21 cellular contexts compared by ENCODE assay signal in genomic region chr6:25697537-25698340, GRCh38. TPM values are rescaled to one million over a fixed set of nuclear protein-coding genes. Genes with fewer than 3 reads are reported as not detected.
DNase-seq lines count a peak whose midpoint lies in the region; ATAC-seq and TF ChIP-seq lines count a peak whose summit lies in the region.
"Had no signal": no experiment of that assay in that cellular context is flagged by ENCODE, and none has a peak within 500 bp of the region (broad histone marks: within the 10 kb centered on the region; RNA-seq: fewer than 3 reads in every experiment).

No MANE protein-coding gene starts in this region.

- in situ Hi-C loops in G401 (cut with HindIII; ENCODE audit: low sequenced_read_pairs) = no loop called here

- no peak overlapping the region for H3K4me3 Mint-ChIP-seq in HFFc6
- H3K4me3 Mint-ChIP-seq in stimulated activated effector memory CD8-positive, alpha-beta T cell treated with anti-CD3 and anti-CD28 coated beads, Interleukin-12 subunit alpha, Interleukin-12 subunit beta, amount 100 ng/mL, for 72 hours = no peak overlapping the region
- H3K4me3 Mint-ChIP-seq: CD4-positive, CD25-positive, alpha-beta regulatory T cell had no signal

- H3K9me3 Mint-ChIP-seq in HFFc6 = no peaks in the 10 kb centered on the region; the same call in 1 of the 2 replicates
- no peaks in the 10 kb centered on the region for H3K9me3 Mint-ChIP-seq in stimulated activated effector memory CD8-positive, alpha-beta T cell treated with anti-CD3 and anti-CD28 coated beads, Interleukin-12 subunit alpha, Interleukin-12 subunit beta, amount 100 ng/mL, for 72 hours

- no peaks in the 10 kb centered on the region; the same call in 1 of the 2 replicates for H3K27me3 Mint-ChIP-seq in HFFc6 (ENCODE audit: insufficient read depth)

- DNase-seq in EH (ENCODE audit: low read depth) = peak; percentile 1
- peak; percentile 17 for DNase-seq in HFFc6
- peak; percentile 12 for DNase-seq in amniotic epithelial cell (ENCODE audit: low read depth)
- DNase-seq in fibroblast of pulmonary artery (ENCODE audit: low read depth) = peak; percentile 18
- no peak for DNase-seq in NCI-H69 (lab: John Stamatoyannopoulos, UW)
- no peak for DNase-seq in G401 (ENCODE audit: low spot score)
- DNase-seq in stimulated activated effector memory CD8-positive, alpha-beta T cell treated with anti-CD3 and anti-CD28 coated beads, Interleukin-12 subunit alpha, Interleukin-12 subunit beta, amount 100 ng/mL, for 72 hours (ENCODE audit: low spot score in 2 of 2) = no peak
- DNase-seq in activated gamma-delta T cell (lab: John Stamatoyannopoulos, UW) = no peak
- DNase-seq: ACHN; AML-193; Calu3; CD4-positive, CD25-positive, alpha-beta regulatory T cell; DMS53; KG1; NCI-H1417; NCI-H1930; NK-92 treated with Interleukin-12 subunit alpha and Interleukin-12 subunit beta, amount 100 ng/mL, for 24 hours; SW 1271 had no signal

- H3K36me3 Mint-ChIP-seq in HFFc6 (ENCODE audit: low read depth) = no peaks in the 10 kb centered on the region
- H3K36me3 Mint-ChIP-seq in stimulated activated effector memory CD8-positive, alpha-beta T cell treated with anti-CD3 and anti-CD28 coated beads, Interleukin-12 subunit alpha, Interleukin-12 subunit beta, amount 100 ng/mL, for 72 hours = no peaks in the 10 kb centered on the region
- H3K36me3 Mint-ChIP-seq: CD4-positive, CD25-positive, alpha-beta regulatory T cell had no signal

- TF ChIP-seq CTCF in HFFc6 (IDR thresholded peaks at IDR 0.05) = no peak
- no peak for TF ChIP-seq CTCF in fibroblast of pulmonary artery (IDR thresholded peaks at IDR 0.05; ENCODE audit: low read length, missing control alignments)

- no peak overlapping the region for H3K27ac Mint-ChIP-seq in HFFc6
- no peak overlapping the region for H3K27ac Mint-ChIP-seq in stimulated activated effector memory CD8-positive, alpha-beta T cell treated with anti-CD3 and anti-CD28 coated beads, Interleukin-12 subunit alpha, Interleukin-12 subunit beta, amount 100 ng/mL, for 72 hours

- no peak for ATAC-seq in stimulated activated effector memory CD8-positive, alpha-beta T cell treated with anti-CD3 and anti-CD28 coated beads, Interleukin-12 subunit alpha, Interleukin-12 subunit beta, amount 100 ng/mL, for 72 hours
- ATAC-seq: HCT116 had no signal

- H3K4me1 Mint-ChIP-seq in HFFc6 (ENCODE audit: low read depth) = peaks cover 16% of the 10 kb centered on the region
- no peaks in the 10 kb centered on the region for H3K4me1 Mint-ChIP-seq in stimulated activated effector memory CD8-positive, alpha-beta T cell treated with anti-CD3 and anti-CD28 coated beads, Interleukin-12 subunit alpha, Interleukin-12 subunit beta, amount 100 ng/mL, for 72 hours
- H3K4me1 Mint-ChIP-seq: CD4-positive, CD25-positive, alpha-beta regulatory T cell had no signal

- H3K4me3 ChIP-seq in fibroblast of pulmonary artery (replicated peaks; ENCODE audit: low read depth, low read length) = no peak overlapping the region

RNA-seq across cellular contexts. Expression of gene SCGN, which starts 45.7 kb away (rescaled TPM):
- not detected for total RNA-seq in HFFc6 (2021; fragmentation: NEBNext Ultra II Directional; extraction: Animal tissue kit (Norgen Biotek cat#: 25700))
- not detected in 2 replicates for total RNA-seq in G401 (2014; rRNA removed; shearing (Covaris generic))
- total RNA-seq: CD4-positive, CD25-positive, alpha-beta regulatory T cell; M059J had no signal

RNA-seq across cellular contexts. Expression of gene SLC17A4, which starts 56.8 kb away (rescaled TPM):
- total RNA-seq in HFFc6 (2021; fragmentation: NEBNext Ultra II Directional; extraction: Animal tissue kit (Norgen Biotek cat#: 25700)) = not detected
- total RNA-seq in G401 (2014; rRNA removed; shearing (Covaris generic)) = not detected in 2 replicates
- total RNA-seq: CD4-positive, CD25-positive, alpha-beta regulatory T cell; M059J; SK-MEL-5 had no signal

Comparison
In these comparisons a context has a peak if more than half of its experiments do, and no peak if none do; other contexts are left out.
1. DNase-seq: peak in EH (single experiment), HFFc6 (single experiment), amniotic epithelial cell (single experiment) and fibroblast of pulmonary artery (single experiment); none in NCI-H69 (single experiment), G401 (single experiment), stimulated activated effector memory CD8-positive, alpha-beta T cell treated with anti-CD3 and anti-CD28 coated beads, Interleukin-12 subunit alpha, Interleukin-12 subunit beta, amount 100 ng/mL, for 72 hours (0 of 2) and activated gamma-delta T cell (single experiment).